8 cellular contexts compared by ENCODE assay signal in the genomic region with DNA sequence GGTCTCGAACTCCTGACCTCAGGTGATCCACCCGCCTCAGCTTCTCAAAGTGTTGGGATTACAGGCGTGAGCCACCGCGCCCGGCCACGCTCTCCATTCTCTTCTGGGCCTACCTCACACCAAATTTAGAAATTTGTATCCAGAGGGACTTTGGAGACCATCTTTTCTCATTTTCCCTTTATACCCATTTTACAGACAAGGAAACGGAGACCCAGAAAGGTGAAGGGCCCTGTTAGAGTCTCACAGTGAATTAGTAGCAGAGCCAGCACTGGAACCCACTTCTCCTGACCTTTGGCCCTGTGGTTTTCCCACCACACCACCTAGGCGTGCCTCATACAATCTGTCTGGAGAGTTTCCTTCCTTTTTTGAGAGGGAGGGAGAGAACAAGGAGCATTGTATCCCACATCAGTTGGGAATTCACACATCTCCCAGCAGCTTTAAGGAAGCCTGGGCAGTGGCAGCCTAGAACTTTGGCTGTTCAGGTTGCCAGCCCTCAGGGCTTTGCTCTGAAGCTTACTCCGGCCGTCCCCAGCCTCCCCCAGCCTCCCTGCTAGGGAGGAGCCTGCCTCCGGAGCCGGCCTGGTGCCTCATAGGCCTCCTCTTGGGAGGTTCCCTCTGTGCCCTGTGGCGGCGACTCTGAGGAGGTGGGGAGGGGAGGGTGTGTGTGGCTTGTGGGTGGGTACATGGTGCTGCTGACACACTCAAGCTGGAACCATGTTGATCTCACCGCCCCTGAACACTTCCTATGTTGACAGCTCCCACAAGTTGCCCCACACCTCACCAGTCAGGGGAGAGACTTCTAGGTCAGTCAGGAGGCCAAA. TPM values are rescaled to one million over a fixed set of nuclear protein-coding genes. Genes with fewer than 3 reads are reported as not detected.
A peak's percentile ranks its signal among the peaks of the same experiment; 100 is the strongest.
DNase-seq lines count a peak whose midpoint lies in the region; ATAC-seq and TF ChIP-seq lines count a peak whose summit lies in the region.

No MANE protein-coding gene starts in this region.

- no peaks in the 10 kb centered on the region for H3K4me1 ChIP-seq in smooth muscle cell (ENCODE audit: low read depth)

- WGBS in smooth muscle cell (ENCODE audit: low lambda C conversion rate): 73% methylated on average over 13 of the region's 16 CpGs

- peaks cover 6% of the 10 kb centered on the region for H3K36me3 ChIP-seq in smooth muscle cell (ENCODE audit: low read depth)

- no peak for TF ChIP-seq CTCF in smooth muscle cell (IDR thresholded peaks at IDR 0.05; ENCODE audit: borderline replicate concordance, insufficient read depth, poor library complexity, severe bottlenecking)

- ATAC-seq in activated CD8-positive, alpha-beta T cell treated with anti-CD3 and anti-CD28 coated beads, Interleukin-2, amount 10 ng/mL, durations not matched to agents 7 days and 5 days: peak; percentile 28
- ATAC-seq in esophagus mucosa (peak; percentile 68), GM19035 (IDR thresholded peaks at IDR 0.05; ENCODE audit: unreplicated experiment) (no peak), HG02763 (IDR thresholded peaks at IDR 0.05; ENCODE audit: unreplicated experiment) (no peak), GM18868 (IDR thresholded peaks at IDR 0.05; ENCODE audit: unreplicated experiment) (no peak)

- CTCF ChIA-PET in activated CD8-positive, alpha-beta T cell treated with anti-CD3 and anti-CD28 coated beads, Interleukin-2, amount 10 ng/mL, durations not matched to agents 7 days and 5 days (lab: Charles Lee): interaction anchor here (0.7 to 2.2 kb wide), 5 partner anchors 11 to 652 kb away, joined by 3 to 11 read pairs (median 5); no protein-coding TSS in a partner anchor

- peaks cover 94% of the 10 kb centered on the region for H3K4me1 Mint-ChIP-seq in activated CD8-positive, alpha-beta T cell treated with anti-CD3 and anti-CD28 coated beads, Interleukin-2, amount 10 ng/mL, durations not matched to agents 7 days and 5 days (ENCODE audit: low read depth)

- POLR2A ChIA-PET in activated CD8-positive, alpha-beta T cell treated with anti-CD3 and anti-CD28 coated beads, Interleukin-2, amount 10 ng/mL, durations not matched to agents 7 days and 5 days (lab: Charles Lee): interaction anchor here (0.7 to 1.1 kb wide), 3 partner anchors 14 to 601 kb away, joined by 3 to 4 read pairs (median 3); partner anchors contain the start of gene FOSL2

- peaks cover 51% of the 10 kb centered on the region for H3F3A ChIP-seq in smooth muscle cell (ENCODE audit: low read depth)

- no peak overlapping the region for H3K9ac ChIP-seq in smooth muscle cell (ENCODE audit: low read depth)

- H3K27ac Mint-ChIP-seq in activated CD8-positive, alpha-beta T cell treated with anti-CD3 and anti-CD28 coated beads, Interleukin-2, amount 10 ng/mL, durations not matched to agents 7 days and 5 days: peak overlapping the region; percentile 83

- no peaks in the 10 kb centered on the region for H3K27me3 Mint-ChIP-seq in activated CD8-positive, alpha-beta T cell treated with anti-CD3 and anti-CD28 coated beads, Interleukin-2, amount 10 ng/mL, durations not matched to agents 7 days and 5 days (ENCODE audit: low read depth)

- H3K79me2 ChIP-seq in smooth muscle cell (ENCODE audit: low read depth): peaks cover 69% of the 10 kb centered on the region

- H3K9me3 ChIP-seq in smooth muscle cell (replicated peaks; ENCODE audit: low read depth): no peaks in the 10 kb centered on the region

- DNase-seq in GM03348 (ENCODE audit: low spot score) (peak; percentile 35), smooth muscle cell (lab: John Stamatoyannopoulos, UW; ENCODE audit: unreplicated experiment) (no peak), nucleus accumbens (lab: John Stamatoyannopoulos, UW) (no peak)
- DNase-seq in activated CD8-positive, alpha-beta T cell treated with anti-CD3 and anti-CD28 coated beads, Interleukin-2, amount 10 ng/mL, durations not matched to agents 7 days and 5 days: peak; percentile 82

- H2AFZ ChIP-seq in smooth muscle cell (ENCODE audit: low read depth): no peak overlapping the region

- H3K27me3 ChIP-seq in smooth muscle cell (ENCODE audit: low read depth): no peaks in the 10 kb centered on the region

- H4K20me1 ChIP-seq in smooth muscle cell (ENCODE audit: low read depth): peaks cover 100% of the 10 kb centered on the region

- peaks cover 84% of the 10 kb centered on the region for H3K36me3 Mint-ChIP-seq in activated CD8-positive, alpha-beta T cell treated with anti-CD3 and anti-CD28 coated beads, Interleukin-2, amount 10 ng/mL, durations not matched to agents 7 days and 5 days (ENCODE audit: low read depth)

- peak overlapping the region; percentile 28 for H3K4me3 Mint-ChIP-seq in activated CD8-positive, alpha-beta T cell treated with anti-CD3 and anti-CD28 coated beads, Interleukin-2, amount 10 ng/mL, durations not matched to agents 7 days and 5 days

- H3K9me3 Mint-ChIP-seq in activated CD8-positive, alpha-beta T cell treated with anti-CD3 and anti-CD28 coated beads, Interleukin-2, amount 10 ng/mL, durations not matched to agents 7 days and 5 days (ENCODE audit: insufficient read depth): no peaks in the 10 kb centered on the region

- no peak overlapping the region for H3K4me2 ChIP-seq in smooth muscle cell

- no peak overlapping the region for H3K4me3 ChIP-seq in smooth muscle cell

- peak overlapping the region; percentile 91 for H3K27ac ChIP-seq in smooth muscle cell (ENCODE audit: low read depth)

RNA-seq across cellular contexts. Expression of gene FOSL2, which starts 13.8 kb away (rescaled TPM):
- 10 to 100 TPM; 37.3 to 40.9 TPM for total RNA-seq in activated CD8-positive, alpha-beta T cell treated with anti-CD3 and anti-CD28 coated beads, Interleukin-2, amount 10 ng/mL, durations not matched to agents 7 days and 5 days
- 166 TPM for total RNA-seq in esophagus mucosa
- 106 and 120 TPM in 2 replicates for total RNA-seq in smooth muscle cell
- polyA plus RNA-seq in smooth muscle cell: 70.8 and 72.6 TPM in 2 replicates

Comparison
In these comparisons a context has a peak if more than half of its experiments do, and no peak if none do; other contexts are left out.
1. DNase-seq: peak in GM03348 (single experiment) and activated CD8-positive, alpha-beta T cell treated with anti-CD3 and anti-CD28 coated beads, Interleukin-2, amount 10 ng/mL, durations not matched to agents 7 days and 5 days (single experiment); none in smooth muscle cell (single experiment) and nucleus accumbens (0 of 56).
2. ATAC-seq: peak in activated CD8-positive, alpha-beta T cell treated with anti-CD3 and anti-CD28 coated beads, Interleukin-2, amount 10 ng/mL, durations not matched to agents 7 days and 5 days (single experiment) and esophagus mucosa (single experiment); none in GM19035 (single experiment), HG02763 (single experiment) and GM18868 (single experiment).